Comparison of ENCODE assay signal across 8 cellular contexts in genomic region chr20:58229198-58229802, GRCh38. TPM values are rescaled to one million over a fixed set of nuclear protein-coding genes. Genes with fewer than 3 reads are reported as not detected.
A peak's percentile ranks its signal among the peaks of the same experiment; 100 is the strongest.
DNase-seq lines count a peak whose midpoint lies in the region; ATAC-seq and TF ChIP-seq lines count a peak whose summit lies in the region.
"Had no signal": no experiment of that assay in that cellular context is flagged by ENCODE, and none has a peak within 500 bp of the region (broad histone marks: within the 10 kb centered on the region; RNA-seq: fewer than 3 reads in every experiment).

No MANE protein-coding gene starts in this region.

- H3K36me3 Mint-ChIP-seq in chondrocyte (ENCODE audit: low read depth) (peaks cover 8% of the 10 kb centered on the region), nephron (ENCODE audit: low read depth) (peaks cover 26% of the 10 kb centered on the region)

- H3K27me3 ChIP-seq in upper lobe of right lung: peaks cover 35% of the 10 kb centered on the region

- peaks cover 37% of the 10 kb centered on the region for H3K27me3 Mint-ChIP-seq in chondrocyte (ENCODE audit: low read depth)
- peaks cover 83% of the 10 kb centered on the region for H3K27me3 Mint-ChIP-seq in nephron (ENCODE audit: low read depth)

- H3K27ac ChIP-seq in upper lobe of right lung: no peak overlapping the region

- H3K9me3 ChIP-seq in upper lobe of right lung: no peaks in the 10 kb centered on the region

- H3K4me3 ChIP-seq in upper lobe of right lung: no peak overlapping the region

- intact Hi-C loops in upper lobe of right lung (cut with DNase I): no loop called here

- H3K9me3 Mint-ChIP-seq in chondrocyte (ENCODE audit: low read depth) (no peaks in the 10 kb centered on the region), nephron (peaks cover 10% of the 10 kb centered on the region)

- H3K27ac Mint-ChIP-seq in chondrocyte (ENCODE audit: unreplicated experiment) (no peak overlapping the region), nephron (peak overlapping the region in 2 of 3 experiments; percentile 2 to 3)

- ATAC-seq in upper lobe of right lung: no peak

- peaks cover 2% of the 10 kb centered on the region for H3K36me3 ChIP-seq in upper lobe of right lung

- H3K4me1 ChIP-seq in upper lobe of right lung: peaks cover 3% of the 10 kb centered on the region

- TF ChIP-seq CTCF in chondrocyte (IDR thresholded peaks at IDR 0.05) (no peak), nephron (IDR thresholded peaks at IDR 0.05; ENCODE audit: unreplicated experiment in 3 of 3) (no peak), upper lobe of right lung (IDR thresholded peaks at IDR 0.05) (no peak)

- peaks cover 12% of the 10 kb centered on the region for H3K4me1 Mint-ChIP-seq in chondrocyte (ENCODE audit: low read depth)
- H3K4me1 Mint-ChIP-seq in nephron: peaks cover 25% of the 10 kb centered on the region

- H3K4me3 Mint-ChIP-seq in chondrocyte (ENCODE audit: unreplicated experiment) (peak overlapping the region; percentile 70), nephron (peak overlapping the region; percentile 75 to 80 (median 77))

- DNase-seq in DMS153 (lab: John Stamatoyannopoulos, UW): peak; percentile 17
- DNase-seq in NCI-H1105 (lab: John Stamatoyannopoulos, UW): peak; percentile 37
- no peak for DNase-seq in chondrocyte (ENCODE audit: low spot score)
- no peak for DNase-seq in NOMO-1 treated with DMSO at 0.1 percent for 48 hours (lab: John Stamatoyannopoulos, UW; ENCODE audit: unreplicated experiment)
- DNase-seq in NCI-H446 treated with DMSO at 0.1 percent for 48 hours (lab: John Stamatoyannopoulos, UW): no peak
- DNase-seq in upper lobe of right lung: no peak

RNA-seq across cellular contexts. Expression of gene ANKRD60, which starts 0.8 kb away (rescaled TPM):
- total RNA-seq in chondrocyte (not detected in 3 replicates), upper lobe of right lung (not detected)
- total RNA-seq: skeletal muscle tissue had no signal

Comparison
In these comparisons a context has a peak if more than half of its experiments do, and no peak if none do; other contexts are left out.
1. DNase-seq: peak in DMS153 (single experiment) and NCI-H1105 (single experiment); none in chondrocyte (single experiment), NOMO-1 treated with DMSO at 0.1 percent for 48 hours (single experiment), NCI-H446 treated with DMSO at 0.1 percent for 48 hours (single experiment) and upper lobe of right lung (single experiment).